In genomic region chr1:8572106-8572505, GRCh38 we compare ENCODE assay signal across 14 cellular contexts.
DNase-seq lines count a peak whose midpoint lies in the region; ATAC-seq and TF ChIP-seq lines count a peak whose summit lies in the region.
"Had no signal": no experiment of that assay in that cellular context is flagged by ENCODE, and none has a peak within 500 bp of the region (broad histone marks: within the 10 kb centered on the region; RNA-seq: fewer than 3 reads in every experiment).

No MANE protein-coding gene starts in this region.

- CTCF ChIA-PET in IMR-90 (lab: Yijun Ruan, JAX) = interaction anchor here (1.0 to 1.8 kb wide), 5 partner anchors 8 to 154 kb away, joined by 3 to 6 read pairs (median 3); no protein-coding TSS in a partner anchor
- CTCF ChIA-PET in T-cell (lab: Charles Lee) = no interaction called here
- CTCF ChIA-PET in activated CD8-positive, alpha-beta T cell treated with anti-CD3 and anti-CD28 coated beads for 36 hours (lab: Charles Lee) = interaction anchor here (3.5 kb wide), 1 partner anchor 11 kb away, joined by 32 read pairs; no protein-coding TSS in a partner anchor

- H3K14ac ChIP-seq in IMR-90 (replicated peaks; ENCODE audit: low read depth, low read length) = peak overlapping the region; percentile 55; the same call in 1 of the 2 replicates

- no peak overlapping the region for H2BK120ac ChIP-seq in IMR-90 (ENCODE audit: low read depth, low read length)

- WGBS in IMR-90 (ENCODE audit: extremely low coverage in 2 of 2, insufficient read length in 1 of 2), 2 experiments = no CpG with 5 or more reads among the region's 1 CpG
- WGBS in testis, 2 donors = 80 to 93% methylated on average over 1 of the region's 1 CpG

- H3K4me3 ChIP-seq in IMR-90 (ENCODE audit: insufficient read depth, low read depth, low read length) = no peak overlapping the region
- no peak overlapping the region for H3K4me3 ChIP-seq in ascending aorta
- no peak overlapping the region for H3K4me3 ChIP-seq in left lung
- H3K4me3 ChIP-seq in testis = no peak overlapping the region
- H3K4me3 ChIP-seq: sigmoid colon had no signal

- H3K4me1 ChIP-seq in IMR-90 (ENCODE audit: control insufficient read depth, insufficient read depth, low read length) (peaks cover 4% of the 10 kb centered on the region), ascending aorta (peaks cover 0 to 7% of the 10 kb centered on the region in 2 donors), left lung (peaks cover 20 to 26% of the 10 kb centered on the region in 2 donors), testis (peaks cover 20% of the 10 kb centered on the region)

- H3K56ac ChIP-seq in IMR-90 (ENCODE audit: extremely low read depth, insufficient read depth, low read length) = no peak overlapping the region

- H3K9me3 ChIP-seq in IMR-90 (ENCODE audit: control insufficient read depth, insufficient read depth, low read length) (no peaks in the 10 kb centered on the region), ascending aorta (no peaks in the 10 kb centered on the region), left lung (no peaks in the 10 kb centered on the region), testis (no peaks in the 10 kb centered on the region)
- H3K9me3 ChIP-seq: sigmoid colon had no signal

- peaks cover 4% of the 10 kb centered on the region; the same call in 1 of the 2 replicates for H4K20me1 ChIP-seq in IMR-90 (ENCODE audit: insufficient read depth, low read length)

- in situ Hi-C loops in IMR-90 (cut with MboI; ENCODE audit: low sequenced_read_pairs) = loop anchor here (25.0 kb wide), 1 partner anchor 585 kb away; no protein-coding TSS in a partner anchor

- dilution Hi-C loops in IMR-90 (cut with HindIII; ENCODE audit: low sequenced_read_pairs, unreplicated experiment) = no loop called here

- peak overlapping the region in 1 of 2 experiments; percentile 43; a peak in 1 of 4 replicates for H4K8ac ChIP-seq in IMR-90 (ENCODE audit: low read depth in 2 of 2, low read length in 2 of 2)

- H3K36me3 Mint-ChIP-seq in T-cell = peaks cover under 1% of the 10 kb centered on the region
- no peaks in the 10 kb centered on the region for H3K36me3 Mint-ChIP-seq in activated CD8-positive, alpha-beta T cell treated with anti-CD3 and anti-CD28 coated beads for 36 hours (ENCODE audit: low read depth)
- H3K36me3 Mint-ChIP-seq in activated T-cell treated with anti-CD3 and anti-CD28 coated beads, Interleukin-2, amount 50 U/mL, for 4 hours (ENCODE audit: insufficient read depth) = peaks cover under 1% of the 10 kb centered on the region

- ATAC-seq in IMR-90 (ENCODE audit: low read depth) (no peak), left lung (no peak), T-cell (replicated peaks in 1 of 4) (no peak)
- ATAC-seq in activated CD8-positive, alpha-beta T cell treated with anti-CD3 and anti-CD28 coated beads for 36 hours = no peak
- ATAC-seq in activated T-cell treated with anti-CD3 and anti-CD28 coated beads, Interleukin-2, amount 50 U/mL, for 4 hours = no peak

- TF ChIP-seq CTCF in IMR-90 (conservative IDR thresholded peaks at IDR 0.05; ENCODE audit: low read depth, low read length) (no peak), ascending aorta (IDR thresholded peaks at IDR 0.05) (no peak), left lung (IDR thresholded peaks at IDR 0.05) (no peak), testis (IDR thresholded peaks at IDR 0.05) (no peak)
- TF ChIP-seq CTCF in activated CD8-positive, alpha-beta T cell treated with anti-CD3 and anti-CD28 coated beads for 36 hours (IDR thresholded peaks at IDR 0.05) = no peak

- TF ChIP-seq RAD21 in IMR-90 (IDR thresholded peaks at IDR 0.05; ENCODE audit: low read length) = no peak

- peak overlapping the region; percentile 64 for H2BK5ac ChIP-seq in IMR-90 (ENCODE audit: low read depth, low read length, poor library complexity, severe bottlenecking)

- no peak overlapping the region; the same call in 1 of the 2 replicates for H3K4ac ChIP-seq in IMR-90 (ENCODE audit: low read depth, low read length)

- no peak overlapping the region for H3K18ac ChIP-seq in IMR-90 (ENCODE audit: low read depth, low read length)

- H3K36me3 ChIP-seq in IMR-90 (ENCODE audit: control insufficient read depth, insufficient read depth, low read length) (no peaks in the 10 kb centered on the region), ascending aorta (no peaks in the 10 kb centered on the region), left lung (no peaks in the 10 kb centered on the region), testis (ENCODE audit: low read depth, missing control alignments) (no peaks in the 10 kb centered on the region)
- H3K36me3 ChIP-seq: sigmoid colon had no signal

- no peaks in the 10 kb centered on the region for H3K27me3 Mint-ChIP-seq in T-cell
- H3K27me3 Mint-ChIP-seq in activated CD8-positive, alpha-beta T cell treated with anti-CD3 and anti-CD28 coated beads for 36 hours = no peaks in the 10 kb centered on the region
- H3K27me3 Mint-ChIP-seq in activated T-cell treated with anti-CD3 and anti-CD28 coated beads, Interleukin-2, amount 50 U/mL, for 4 hours (ENCODE audit: low read depth) = no peaks in the 10 kb centered on the region
- H3K27me3 Mint-ChIP-seq: CD8-positive, alpha-beta memory T cell had no signal

- H3K23ac ChIP-seq in IMR-90 (ENCODE audit: low read depth, low read length) = no peak overlapping the region

- no peak overlapping the region for H2AFZ ChIP-seq in IMR-90 (replicated peaks; ENCODE audit: low read length, poor library complexity)

- no TSS peak for BruUV-seq in IMR-90 (replicated peaks; lab: Mats Ljungman, UMichigan)

- H3K27me3 ChIP-seq in IMR-90 (ENCODE audit: control insufficient read depth, insufficient read depth, low read length) (no peaks in the 10 kb centered on the region), ascending aorta (no peaks in the 10 kb centered on the region), left lung (no peaks in the 10 kb centered on the region), testis (no peaks in the 10 kb centered on the region)
- H3K27me3 ChIP-seq: sigmoid colon had no signal

- DNase-seq in IMR-90 (no peak), ascending aorta (ENCODE audit: low spot score in 2 of 2) (no peak), left lung (no peak), testis (no peak), T-cell (no peak), germinal center (ENCODE audit: low spot score) (no peak)
- DNase-seq in activated CD8-positive, alpha-beta T cell treated with anti-CD3 and anti-CD28 coated beads for 36 hours = no peak
- no peak for DNase-seq in activated T-cell treated with anti-CD3 and anti-CD28 coated beads, Interleukin-2, amount 50 U/mL, for 4 hours
- DNase-seq: activated CD4-positive, CD25-positive, alpha-beta regulatory T cell; amygdala; CD8-positive, alpha-beta memory T cell; KBM-7; NCI-H69; sigmoid colon had no signal

- no peak overlapping the region for H4K5ac ChIP-seq in IMR-90 (ENCODE audit: low read depth, low read length)

- no peak overlapping the region; the same call in 1 of the 2 replicates for H3K9ac ChIP-seq in IMR-90 (ENCODE audit: low read depth, low read length)

- no peak overlapping the region for H3K27ac Mint-ChIP-seq in T-cell
- no peak overlapping the region for H3K27ac Mint-ChIP-seq in activated CD8-positive, alpha-beta T cell treated with anti-CD3 and anti-CD28 coated beads for 36 hours
- H3K27ac Mint-ChIP-seq: CD8-positive, alpha-beta memory T cell had no signal

- no peak overlapping the region for H2AK5ac ChIP-seq in IMR-90 (ENCODE audit: low read depth, low read length)

- no peak overlapping the region for H2BK15ac ChIP-seq in IMR-90 (ENCODE audit: low read depth, low read length)

- H3K79me1 ChIP-seq in IMR-90 (ENCODE audit: low read depth in 1 of 2, low read length in 2 of 2) = peaks cover 25 to 55% of the 10 kb centered on the region in 2 experiments

- no peak overlapping the region for H2AK9ac ChIP-seq in IMR-90 (replicated peaks; ENCODE audit: low read depth, low read length, poor library complexity)

- no peak overlapping the region for H3K27ac ChIP-seq in IMR-90 (ENCODE audit: insufficient read depth, low read length)
- peak overlapping the region; percentile 45 to 59 for H3K27ac ChIP-seq in ascending aorta
- peak overlapping the region; percentile 46 to 67 for H3K27ac ChIP-seq in left lung
- peak overlapping the region; percentile 60 to 71 for H3K27ac ChIP-seq in testis

- no peak overlapping the region for H4K91ac ChIP-seq in IMR-90 (ENCODE audit: insufficient read depth, low read depth, low read length)

- POLR2A ChIA-PET in IMR-90 (lab: Charles Lee; ENCODE audit: unreplicated experiment) = no interaction called here
- POLR2A ChIA-PET in T-cell (lab: Charles Lee) = no interaction called here
- POLR2A ChIA-PET in activated CD8-positive, alpha-beta T cell treated with anti-CD3 and anti-CD28 coated beads for 36 hours (lab: Charles Lee) = no interaction called here

- no peak overlapping the region for H3K4me2 ChIP-seq in IMR-90 (ENCODE audit: low read depth, low read length)

- TF ChIP-seq POLR2A in IMR-90 (IDR thresholded peaks at IDR 0.05; ENCODE audit: low read depth, low read length) (no peak), testis (IDR thresholded peaks at IDR 0.05) (no peak)

- no peak overlapping the region for H3K4me3 Mint-ChIP-seq in T-cell
- H3K4me3 Mint-ChIP-seq in activated CD8-positive, alpha-beta T cell treated with anti-CD3 and anti-CD28 coated beads for 36 hours = no peak overlapping the region
- no peak overlapping the region for H3K4me3 Mint-ChIP-seq in activated T-cell treated with anti-CD3 and anti-CD28 coated beads, Interleukin-2, amount 50 U/mL, for 4 hours
- H3K4me3 Mint-ChIP-seq: CD8-positive, alpha-beta memory T cell had no signal

- H3K9me1 ChIP-seq in IMR-90 (ENCODE audit: insufficient read depth, low read length) = no peaks in the 10 kb centered on the region

- H2BK20ac ChIP-seq in IMR-90 (ENCODE audit: low read depth, low read length) = no peak overlapping the region

- H3K4me1 Mint-ChIP-seq in T-cell = peaks cover 0 to 8% (median 2%) of the 10 kb centered on the region in 3 donors
- H3K4me1 Mint-ChIP-seq in activated CD8-positive, alpha-beta T cell treated with anti-CD3 and anti-CD28 coated beads for 36 hours (ENCODE audit: low read depth) = peaks cover 5% of the 10 kb centered on the region
- H3K4me1 Mint-ChIP-seq in activated T-cell treated with anti-CD3 and anti-CD28 coated beads, Interleukin-2, amount 50 U/mL, for 4 hours (ENCODE audit: low read depth) = peaks cover 2% of the 10 kb centered on the region

- H3K9me3 Mint-ChIP-seq in T-cell = no peaks in the 10 kb centered on the region
- no peaks in the 10 kb centered on the region for H3K9me3 Mint-ChIP-seq in activated CD8-positive, alpha-beta T cell treated with anti-CD3 and anti-CD28 coated beads for 36 hours
- no peaks in the 10 kb centered on the region for H3K9me3 Mint-ChIP-seq in activated T-cell treated with anti-CD3 and anti-CD28 coated beads, Interleukin-2, amount 50 U/mL, for 4 hours
- H3K9me3 Mint-ChIP-seq: CD8-positive, alpha-beta memory T cell had no signal

- intact Hi-C loops in IMR-90 (cut with micrococcal nuclease) (no loop called here), ascending aorta (cut with DNase I) (loop anchor here (10.0 kb wide), 1 partner anchor 587 kb away; no protein-coding TSS in a partner anchor), left lung (cut with DNase I) (no loop called here), testis (cut with DNase I; ENCODE audit: low total_unique reads) (no loop called here)
- intact Hi-C loops in activated CD8-positive, alpha-beta T cell treated with anti-CD3 and anti-CD28 coated beads for 36 hours (cut with micrococcal nuclease) = no loop called here

TF ChIP-seq in IMR-90, 13 proteins besides CTCF, POLR2A, EP300 and RAD21 (continues in another document):
- TF ChIP-seq CEBPB (IDR thresholded peaks at IDR 0.05; ENCODE audit: low read depth, low read length) = 0 out of 2 replicates have a peak, but pooled peaks have one; percentile 21

Comparison
In these comparisons a context has a peak if more than half of its experiments do, and no peak if none do; other contexts are left out.
1. CTCF ChIA-PET loops: an anchor here in IMR-90 (1.0 to 1.8 kb wide) and activated CD8-positive, alpha-beta T cell treated with anti-CD3 and anti-CD28 coated beads for 36 hours (3.5 kb wide); none called in T-cell.